5 cellular contexts compared by ENCODE assay signal in genomic region chr15:73449980-73450379, GRCh38. TPM values are rescaled to one million over a fixed set of nuclear protein-coding genes. Genes with fewer than 3 reads are reported as not detected.
"Had no signal": no experiment of that assay in that cellular context is flagged by ENCODE, and none has a peak within 500 bp of the region (broad histone marks: within the 10 kb centered on the region; RNA-seq: fewer than 3 reads in every experiment).

No MANE protein-coding gene starts in this region.

RNA-seq across cellular contexts. Expression of gene REC114, which starts 7.0 kb away (rescaled TPM):
- total RNA-seq: HepG2, HT-29, HT1080, IMR-90 had no signal
- polyA plus RNA-seq: HepG2, IgD-negative memory B cell, IMR-90 had no signal
